In the genomic region with DNA sequence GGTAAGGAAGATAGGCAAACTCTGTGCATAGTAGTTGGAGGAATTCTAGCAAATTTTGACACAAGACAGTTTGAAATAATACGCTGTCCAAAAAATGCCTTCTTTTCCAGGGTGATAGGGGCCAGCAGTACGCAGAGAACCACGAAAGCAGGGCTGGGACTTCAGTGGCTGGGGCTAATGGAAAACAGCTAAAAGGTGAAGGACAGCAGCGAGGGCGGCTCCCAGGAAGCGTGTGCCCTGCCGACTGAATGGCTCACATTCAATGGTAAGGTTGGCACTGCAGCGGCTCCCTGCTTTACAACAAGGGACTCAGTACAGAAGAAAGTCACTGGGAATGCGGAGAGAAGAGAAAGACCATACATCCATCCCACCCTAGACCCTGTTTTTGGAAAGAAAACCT, we compare ENCODE assay signal across 29 cellular contexts.
DNase-seq lines count a peak whose midpoint lies in the region; ATAC-seq and TF ChIP-seq lines count a peak whose summit lies in the region.
"Had no signal": no experiment of that assay in that cellular context is flagged by ENCODE, and none has a peak within 500 bp of the region (broad histone marks: within the 10 kb centered on the region; RNA-seq: fewer than 3 reads in every experiment).

No MANE protein-coding gene starts in this region.

- no peak overlapping the region for H3K4ac ChIP-seq in mesenchymal stem cell (ENCODE audit: low read depth in 1 of 2, low read length in 2 of 2)

- H2BK15ac ChIP-seq in mesenchymal stem cell (ENCODE audit: low read depth, poor library complexity, severe bottlenecking): peak overlapping the region; percentile 8

- H3K23ac ChIP-seq in mesenchymal stem cell (ENCODE audit: low read length in 2 of 2): no peak overlapping the region

- no peak overlapping the region for H2BK120ac ChIP-seq in mesenchymal stem cell (ENCODE audit: low read depth, low read length)

- H3K4me1 ChIP-seq in adrenal gland (replicated peaks in 1 of 2) (peaks cover 4 to 7% of the 10 kb centered on the region in 2 donors), mesenchymal stem cell (ENCODE audit: control insufficient read depth, insufficient read depth, low read depth, low read length) (no peaks in the 10 kb centered on the region)
- H3K4me1 ChIP-seq: BE2C; BLaER1; BLaER1 treated with 17β-estradiol and CSF1 and Interleukin-3, amounts not matched to agents 10 nM and 100 nM; Caco-2 had no signal

- no peaks in the 10 kb centered on the region for H3K79me1 ChIP-seq in mesenchymal stem cell (replicated peaks; ENCODE audit: low read length, poor library complexity, severe bottlenecking)

- no peak overlapping the region for H3K14ac ChIP-seq in mesenchymal stem cell (ENCODE audit: low read length in 2 of 2)

- H3K18ac ChIP-seq in mesenchymal stem cell (ENCODE audit: low read depth in 1 of 2, low read length in 2 of 2): no peak overlapping the region

- H4K91ac ChIP-seq in mesenchymal stem cell (ENCODE audit: low read length): no peak overlapping the region

- H3K9me3 ChIP-seq in adrenal gland (replicated peaks in 1 of 3) (no peaks in the 10 kb centered on the region), mesenchymal stem cell (ENCODE audit: control insufficient read depth, low read length) (no peaks in the 10 kb centered on the region)
- H3K9me3 ChIP-seq: A549; BE2C; BLaER1; BLaER1 treated with 17β-estradiol and CSF1 and Interleukin-3, amounts not matched to agents 10 nM and 100 nM; Caco-2 had no signal

- no peak overlapping the region for H2AFZ ChIP-seq in mesenchymal stem cell (ENCODE audit: low read depth, low read length)

- TF ChIP-seq CTCF in adrenal gland (IDR thresholded peaks at IDR 0.05) (no peak), omental fat pad (IDR thresholded peaks at IDR 0.05) (no peak)

- H3K27me3 ChIP-seq in adrenal gland: no peaks in the 10 kb centered on the region
- peaks cover 15 to 20% of the 10 kb centered on the region in 2 experiments for H3K27me3 ChIP-seq in mesenchymal stem cell (ENCODE audit: control insufficient read depth in 1 of 2, insufficient read depth in 1 of 2, low read length in 2 of 2)
- H3K27me3 ChIP-seq: BLaER1; BLaER1 treated with 17β-estradiol and CSF1 and Interleukin-3, amounts not matched to agents 10 nM and 100 nM had no signal

- no peak overlapping the region for H4K8ac ChIP-seq in mesenchymal stem cell (ENCODE audit: low read length)

- peak overlapping the region in 2 of 5 donors; percentile 57 to 67 for H3K27ac ChIP-seq in adrenal gland
- H3K27ac ChIP-seq in mesenchymal stem cell (ENCODE audit: low read length, poor library complexity, severe bottlenecking): no peak overlapping the region
- H3K27ac ChIP-seq: 22Rv1; A549; BLaER1; BLaER1 treated with 17β-estradiol and CSF1 and Interleukin-3, amounts not matched to agents 10 nM and 100 nM; C4-2B had no signal

- DNase-seq in adrenal gland: peak; percentile 48 to 77 (median 74)
- no peak for DNase-seq in mesenchymal stem cell
- no peak for DNase-seq in dedifferentiated amniotic fluid mesenchymal stem cell (ENCODE audit: extremely low spot score)
- no peak for DNase-seq in omental fat pad (ENCODE audit: low spot score)
- DNase-seq: 8988T; ACHN; AML-193; BE2C; C1 segment of cervical spinal cord; Caco-2; Calu3; CD4-positive, alpha-beta memory T cell; CD4-positive, alpha-beta T cell; CD4-positive, CD25-positive, alpha-beta regulatory T cell; CD8-positive, alpha-beta memory T cell; CD8-positive, alpha-beta T cell; COR-L47; DMS 273 treated with DMSO at 0.1 percent for 48 hours; DMS153; DMS53; DMS79; DMS79 treated with DMSO at 0.1 percent for 48 hours; DND-41; EL had no signal

- peak in 1 of 2 donors; percentile 40 for TF ChIP-seq POLR2A in adrenal gland (IDR thresholded peaks at IDR 0.05)

- intact Hi-C loops in adrenal gland (cut with DNase I): no loop called here

- H2AK5ac ChIP-seq in mesenchymal stem cell (ENCODE audit: low read length, severe bottlenecking): no peak overlapping the region

- 48 to 64% (median 60%) methylated on average over 9 of the region's 9 CpGs for WGBS in adrenal gland, 4 donors
- WGBS in mesenchymal stem cell: 78% methylated on average over 9 of the region's 9 CpGs

- H3K36me3 ChIP-seq in adrenal gland (replicated peaks in 1 of 2) (no peaks in the 10 kb centered on the region), mesenchymal stem cell (ENCODE audit: control insufficient read depth in 1 of 2, insufficient read depth in 2 of 2, low read depth in 1 of 2, low read length in 2 of 2) (no peaks in the 10 kb centered on the region)
- H3K36me3 ChIP-seq: BE2C; BLaER1; BLaER1 treated with 17β-estradiol and CSF1 and Interleukin-3, amounts not matched to agents 10 nM and 100 nM had no signal

- H3K9ac ChIP-seq in mesenchymal stem cell (ENCODE audit: low read length): no peak overlapping the region
- H3K9ac ChIP-seq: BLaER1; BLaER1 treated with 17β-estradiol and CSF1 and Interleukin-3, amounts not matched to agents 10 nM and 100 nM had no signal

- no peak overlapping the region for H3K4me3 ChIP-seq in adrenal gland
- H3K4me3 ChIP-seq in mesenchymal stem cell (ENCODE audit: insufficient read depth in 1 of 2, low read depth in 1 of 2, low read length in 2 of 2): no peak overlapping the region
- H3K4me3 ChIP-seq: A549; BLaER1; BLaER1 treated with 17β-estradiol and CSF1 and Interleukin-3, amounts not matched to agents 10 nM and 100 nM had no signal

- no peak overlapping the region for H2BK12ac ChIP-seq in mesenchymal stem cell (ENCODE audit: low read length in 2 of 2)

- H2BK5ac ChIP-seq in mesenchymal stem cell (ENCODE audit: low read depth, low read length, poor library complexity, severe bottlenecking): no peak overlapping the region

- H3K4me2 ChIP-seq in mesenchymal stem cell (ENCODE audit: low read length, poor library complexity, severe bottlenecking): no peak overlapping the region
- H3K4me2 ChIP-seq: A549; BLaER1; BLaER1 treated with 17β-estradiol and CSF1 and Interleukin-3, amounts not matched to agents 10 nM and 100 nM had no signal

- no peak for ATAC-seq in omental fat pad (ENCODE audit: low FRiP score)
- ATAC-seq: A549; CD8-positive, alpha-beta T cell had no signal

Comparison
In these comparisons a context has a peak if more than half of its experiments do, and no peak if none do; other contexts are left out.
1. DNase-seq: peak in adrenal gland (7 of 7); none in mesenchymal stem cell (single experiment), dedifferentiated amniotic fluid mesenchymal stem cell (single experiment) and omental fat pad (single experiment).